Comparison of ENCODE assay signal across 8 cellular contexts in genomic region chr19:40609561-40610395, GRCh38. TPM values are rescaled to one million over a fixed set of nuclear protein-coding genes. Genes with fewer than 3 reads are reported as not detected.
DNase-seq lines count a peak whose midpoint lies in the region; ATAC-seq, FAIRE-seq and TF ChIP-seq lines count a peak whose summit lies in the region.

No MANE protein-coding gene starts in this region.

- intact Hi-C loops in pancreas (cut with DNase I) (no loop called here), tibial artery (cut with DNase I; ENCODE audit: low total_unique reads) (no loop called here)

- H3K4me3 ChIP-seq in pancreas = peak overlapping the region; percentile 32 to 58 (median 42)
- peak overlapping the region; percentile 41 to 58 for H3K4me3 ChIP-seq in tibial artery

- TF ChIP-seq CTCF in pancreas (IDR thresholded peaks at IDR 0.05) (no peak), tibial artery (IDR thresholded peaks at IDR 0.05) (no peak)

- peak; percentile 26 for DNase-seq in NK-92 treated with Interleukin-12 subunit alpha and Interleukin-12 subunit beta, amount 100 ng/mL, for 24 hours (lab: John Stamatoyannopoulos, UW)
- DNase-seq in NK-92 (lab: John Stamatoyannopoulos, UW; ENCODE audit: unreplicated experiment) = no peak
- DNase-seq in activated gamma-delta T cell (lab: John Stamatoyannopoulos, UW) = peak; percentile 65
- peak; percentile 95 for DNase-seq in germinal center (ENCODE audit: low spot score)
- DNase-seq in pancreas = peak; percentile 95 to 97 (median 96)
- peak; percentile 91 to 93 for DNase-seq in tibial artery

- H3K4me1 ChIP-seq in pancreas = peaks cover 0 to 9% (median 0%) of the 10 kb centered on the region in 3 donors
- peaks cover 0 to 59% (median 38%) of the 10 kb centered on the region in 4 donors for H3K4me1 ChIP-seq in tibial artery

- H3K36me3 ChIP-seq in pancreas = no peaks in the 10 kb centered on the region
- H3K36me3 ChIP-seq in tibial artery = no peaks in the 10 kb centered on the region

- peak; percentile 39 for ATAC-seq in HG03159 (IDR thresholded peaks at IDR 0.05; ENCODE audit: unreplicated experiment)
- ATAC-seq in pancreas = peak; percentile 74 to 81 (median 78)

- no peaks in the 10 kb centered on the region for H3K9me3 ChIP-seq in pancreas
- no peaks in the 10 kb centered on the region for H3K9me3 ChIP-seq in tibial artery

- WGBS in pancreas, 2 donors = 4 to 7% methylated on average over 28 to 50 of the region's 50 CpGs

- H3K27ac ChIP-seq in pancreas (peak overlapping the region; percentile 39 to 75 (median 62)), tibial artery (peak overlapping the region; percentile 58 to 86)

- H3K27me3 ChIP-seq in pancreas (no peaks in the 10 kb centered on the region), tibial artery (no peaks in the 10 kb centered on the region)

- no peak for FAIRE-seq in pancreas (lab: Jason Lieb, UNC)

- peak; percentile 76 for TF ChIP-seq POLR2A in Raji (IDR thresholded peaks at IDR 0.05; ENCODE audit: insufficient read depth, low read depth, low read length)

RNA-seq across cellular contexts. Expression of gene LTBP4, which starts 8.6 kb away (rescaled TPM):
- 10 to 100 TPM; 18.7 to 48.9 (median 23.9) TPM for total RNA-seq in pancreas
- polyA plus RNA-seq in pancreas = 10 to 100 TPM; 32.4 to 44.9 TPM

RNA-seq across cellular contexts. Expression of gene SHKBP1, which starts 33.1 kb away (rescaled TPM):
- 10 to 100 TPM; 18.2 to 40.3 (median 22.7) TPM for total RNA-seq in pancreas
- 10 to 100 TPM; 73.3 to 86.2 TPM for polyA plus RNA-seq in pancreas
